ENCODE assay signal across 10 cellular contexts in genomic region chr18:63238711-63239110, GRCh38.
A peak's percentile ranks its signal among the peaks of the same experiment; 100 is the strongest.
DNase-seq lines count a peak whose midpoint lies in the region; ATAC-seq, FAIRE-seq and TF ChIP-seq lines count a peak whose summit lies in the region.
"Had no signal": no experiment of that assay in that cellular context is flagged by ENCODE, and none has a peak within 500 bp of the region (broad histone marks: within the 10 kb centered on the region; RNA-seq: fewer than 3 reads in every experiment).

No MANE protein-coding gene starts in this region.

- no peaks in the 10 kb centered on the region for H3K27me3 ChIP-seq in muscle layer of duodenum (ENCODE audit: low read depth, low read length)
- H3K27me3 ChIP-seq in upper lobe of right lung: no peaks in the 10 kb centered on the region

- peaks cover 8 to 28% of the 10 kb centered on the region in 2 donors for H3K4me1 ChIP-seq in muscle layer of duodenum (ENCODE audit: control insufficient read depth in 1 of 2, insufficient read depth in 2 of 2, low read length in 2 of 2)
- peaks cover 29% of the 10 kb centered on the region for H3K4me1 ChIP-seq in upper lobe of right lung

- peak overlapping the region; percentile 94 for H3K27ac ChIP-seq in muscle layer of duodenum (ENCODE audit: low read length)
- H3K27ac ChIP-seq in upper lobe of right lung: peak overlapping the region; percentile 81

- H3K4me3 Mint-ChIP-seq in activated T-cell treated with anti-CD3 and anti-CD28 coated beads, Interleukin-2, amount 50 U/mL, for 24 hours: no peak overlapping the region
- H3K4me3 Mint-ChIP-seq in activated T-cell treated with anti-CD3 and anti-CD28 coated beads, Interleukin-2, amount 50 U/mL, for 4 hours: no peak overlapping the region
- H3K4me3 Mint-ChIP-seq: activated naive CD8-positive, alpha-beta T cell treated with anti-CD3 and anti-CD28 coated beads, Interleukin-2, amount 10 ng/mL, durations not matched to agents 7 days and 5 days had no signal

- intact Hi-C loops in upper lobe of right lung (cut with DNase I): no loop called here

- H3K9me3 ChIP-seq in muscle layer of duodenum (ENCODE audit: control insufficient read depth in 1 of 2, low read length in 2 of 2): no peaks in the 10 kb centered on the region
- no peaks in the 10 kb centered on the region for H3K9me3 ChIP-seq in upper lobe of right lung

- H3K36me3 ChIP-seq in muscle layer of duodenum (ENCODE audit: control insufficient read depth in 1 of 2, insufficient read depth in 2 of 2, low read length in 2 of 2) (no peaks in the 10 kb centered on the region), upper lobe of right lung (no peaks in the 10 kb centered on the region)

- peaks cover 89% of the 10 kb centered on the region for H3K36me3 Mint-ChIP-seq in activated T-cell treated with anti-CD3 and anti-CD28 coated beads, Interleukin-2, amount 50 U/mL, for 24 hours (ENCODE audit: low read depth)
- H3K36me3 Mint-ChIP-seq in activated T-cell treated with anti-CD3 and anti-CD28 coated beads, Interleukin-2, amount 50 U/mL, for 4 hours (ENCODE audit: insufficient read depth): peaks cover 50% of the 10 kb centered on the region

- TF ChIP-seq CTCF in upper lobe of right lung (IDR thresholded peaks at IDR 0.05): no peak

- H3K27ac Mint-ChIP-seq in activated T-cell treated with anti-CD3 and anti-CD28 coated beads, Interleukin-2, amount 50 U/mL, for 24 hours: peak overlapping the region; percentile 17
- H3K27ac Mint-ChIP-seq: activated naive CD8-positive, alpha-beta T cell treated with anti-CD3 and anti-CD28 coated beads, Interleukin-2, amount 10 ng/mL, durations not matched to agents 7 days and 5 days had no signal

- no peak for ATAC-seq in activated T-cell treated with anti-CD3 and anti-CD28 coated beads, Interleukin-2, amount 50 U/mL, for 4 hours
- ATAC-seq in upper lobe of right lung: no peak
- no peak for ATAC-seq in HG02852 (IDR thresholded peaks at IDR 0.05; ENCODE audit: unreplicated experiment)

- H3K4me1 Mint-ChIP-seq in activated T-cell treated with anti-CD3 and anti-CD28 coated beads, Interleukin-2, amount 50 U/mL, for 24 hours (ENCODE audit: low read depth): peaks cover 79% of the 10 kb centered on the region
- H3K4me1 Mint-ChIP-seq in activated T-cell treated with anti-CD3 and anti-CD28 coated beads, Interleukin-2, amount 50 U/mL, for 4 hours (ENCODE audit: low read depth): peaks cover 56% of the 10 kb centered on the region

- no peak overlapping the region for H3K4me3 ChIP-seq in muscle layer of duodenum (ENCODE audit: low read depth in 1 of 2, low read length in 2 of 2)
- no peak overlapping the region for H3K4me3 ChIP-seq in upper lobe of right lung

- H3K27me3 Mint-ChIP-seq in activated T-cell treated with anti-CD3 and anti-CD28 coated beads, Interleukin-2, amount 50 U/mL, for 24 hours: no peaks in the 10 kb centered on the region
- no peaks in the 10 kb centered on the region for H3K27me3 Mint-ChIP-seq in activated T-cell treated with anti-CD3 and anti-CD28 coated beads, Interleukin-2, amount 50 U/mL, for 4 hours (ENCODE audit: low read depth)
- H3K27me3 Mint-ChIP-seq: activated naive CD8-positive, alpha-beta T cell treated with anti-CD3 and anti-CD28 coated beads, Interleukin-2, amount 10 ng/mL, durations not matched to agents 7 days and 5 days had no signal

- FAIRE-seq in frontal cortex (lab: Jason Lieb, UNC): no peak

- H3K9me3 Mint-ChIP-seq in activated T-cell treated with anti-CD3 and anti-CD28 coated beads, Interleukin-2, amount 50 U/mL, for 24 hours: peaks cover 26% of the 10 kb centered on the region
- peaks cover 7% of the 10 kb centered on the region for H3K9me3 Mint-ChIP-seq in activated T-cell treated with anti-CD3 and anti-CD28 coated beads, Interleukin-2, amount 50 U/mL, for 4 hours
- H3K9me3 Mint-ChIP-seq: activated naive CD8-positive, alpha-beta T cell treated with anti-CD3 and anti-CD28 coated beads, Interleukin-2, amount 10 ng/mL, durations not matched to agents 7 days and 5 days had no signal

- DNase-seq in activated T-cell treated with anti-CD3 and anti-CD28 coated beads, Interleukin-2, amount 50 U/mL, for 24 hours: no peak
- no peak for DNase-seq in activated T-cell treated with anti-CD3 and anti-CD28 coated beads, Interleukin-2, amount 50 U/mL, for 4 hours
- peak; percentile 19 for DNase-seq in cerebellar cortex (ENCODE audit: low spot score)
- DNase-seq in upper lobe of right lung: no peak
- no peak for DNase-seq in HUDEP-2 (lab: John Stamatoyannopoulos, UW; ENCODE audit: unreplicated experiment in 76 of 76)
- no peak for DNase-seq in frontal cortex (ENCODE audit: low spot score in 2 of 2)
- DNase-seq: activated naive CD8-positive, alpha-beta T cell treated with anti-CD3 and anti-CD28 coated beads, Interleukin-2, amount 10 ng/mL, durations not matched to agents 7 days and 5 days; stimulated activated CD4-positive, alpha-beta T cell treated with anti-CD3 and anti-CD28 coated beads, Interleukin-4, amount 100 ng/mL, for 1 hour had no signal
